In the genomic region with DNA sequence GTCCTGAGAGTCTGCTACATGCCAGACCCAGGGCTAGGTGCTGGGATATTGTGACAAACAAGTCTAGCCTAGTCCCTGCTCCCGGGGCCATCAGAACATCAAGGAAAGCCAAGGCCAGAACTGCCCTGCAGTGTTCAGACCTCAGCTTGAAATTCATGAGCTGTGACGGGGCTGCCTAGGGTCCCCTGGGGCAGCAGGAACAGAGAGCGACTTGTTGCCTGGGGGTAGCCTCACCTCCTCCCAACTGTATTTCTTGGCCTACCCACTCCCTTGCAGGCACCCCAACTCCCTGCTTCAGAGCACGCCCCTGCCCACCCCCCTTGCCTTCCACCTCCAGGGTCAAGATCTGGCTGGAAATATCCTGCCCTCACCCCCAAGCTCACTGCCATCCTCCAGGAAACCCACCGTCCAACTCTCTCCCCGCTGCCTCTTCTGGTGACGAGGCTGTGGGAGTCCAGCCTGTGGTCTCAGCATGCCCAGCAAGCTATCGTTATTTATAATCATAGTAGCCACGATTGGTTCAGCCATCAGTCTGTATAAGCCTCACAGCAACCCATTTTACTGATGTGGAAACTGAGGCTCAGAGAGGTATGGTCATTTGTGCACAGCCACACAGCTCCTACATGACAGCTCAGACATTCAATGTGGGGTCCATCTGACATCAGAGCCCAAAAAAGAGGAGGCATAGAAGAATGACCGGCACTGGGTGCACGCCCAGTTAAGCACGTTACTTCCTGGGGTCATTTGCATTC, we compare ENCODE assay signal across 18 cellular contexts. TPM values are rescaled to one million over a fixed set of nuclear protein-coding genes. Genes with fewer than 3 reads are reported as not detected.
DNase-seq lines count a peak whose midpoint lies in the region; ATAC-seq and TF ChIP-seq lines count a peak whose summit lies in the region.
"Had no signal": no experiment of that assay in that cellular context is flagged by ENCODE, and none has a peak within 500 bp of the region (broad histone marks: within the 10 kb centered on the region; RNA-seq: fewer than 3 reads in every experiment).

No MANE protein-coding gene starts in this region.

- CTCF ChIA-PET in IMR-90 (lab: Yijun Ruan, JAX) = no interaction called here

- H3K4me2 ChIP-seq in IMR-90 (ENCODE audit: low read depth, low read length) = no peak overlapping the region

- H3K9ac ChIP-seq in IMR-90 (ENCODE audit: low read depth, low read length) = no peak overlapping the region

- no peak overlapping the region for H3K27ac ChIP-seq in IMR-90 (ENCODE audit: insufficient read depth, low read length)
- peak overlapping the region in 41 of 59 donors; percentile 5 to 96 (median 65) for H3K27ac ChIP-seq in dorsolateral prefrontal cortex
- no peak overlapping the region for H3K27ac ChIP-seq in testis
- H3K27ac ChIP-seq: HL-60 had no signal

- H3K4ac ChIP-seq in IMR-90 (ENCODE audit: low read depth, low read length) = no peak overlapping the region; the same call in 1 of the 2 replicates

- H2BK5ac ChIP-seq in IMR-90 (ENCODE audit: low read depth, low read length, poor library complexity, severe bottlenecking) = no peak overlapping the region

- peak overlapping the region; percentile 38; the same call in 1 of the 2 replicates for H2AK5ac ChIP-seq in IMR-90 (ENCODE audit: low read depth, low read length)

- peak overlapping the region; percentile 43 for H2AK9ac ChIP-seq in IMR-90 (replicated peaks; ENCODE audit: low read depth, low read length, poor library complexity)

- H4K20me1 ChIP-seq in IMR-90 (ENCODE audit: insufficient read depth, low read length) = 0 out of 2 replicates have a peak, but pooled peaks cover 4% of the 10 kb centered on the region

- H3K9me3 ChIP-seq in IMR-90 (ENCODE audit: control insufficient read depth, insufficient read depth, low read length) (no peaks in the 10 kb centered on the region), testis (no peaks in the 10 kb centered on the region)

- H3K36me3 Mint-ChIP-seq in neural crest cell (ENCODE audit: low read depth) = no peaks in the 10 kb centered on the region
- H3K36me3 Mint-ChIP-seq in HFFc6 (ENCODE audit: low read depth) = peaks cover 9% of the 10 kb centered on the region; the same call in 1 of the 2 replicates
- no peaks in the 10 kb centered on the region for H3K36me3 Mint-ChIP-seq in stimulated activated effector memory CD8-positive, alpha-beta T cell treated with anti-CD3 and anti-CD28 coated beads, Interleukin-12 subunit alpha, Interleukin-12 subunit beta, amount 100 ng/mL, for 72 hours
- H3K36me3 Mint-ChIP-seq: CD8-positive, alpha-beta memory T cell had no signal

- BruUV-seq in IMR-90 (replicated peaks; lab: Mats Ljungman, UMichigan) = no TSS peak

- H2BK15ac ChIP-seq in IMR-90 (ENCODE audit: low read depth, low read length) = no peak overlapping the region

- H3K4me3 ChIP-seq in IMR-90 (ENCODE audit: insufficient read depth, low read depth, low read length) = no peak overlapping the region
- no peak overlapping the region for H3K4me3 ChIP-seq in dorsolateral prefrontal cortex
- H3K4me3 ChIP-seq in testis = no peak overlapping the region
- H3K4me3 ChIP-seq: GM12878 had no signal

- H2BK20ac ChIP-seq in IMR-90 (ENCODE audit: low read depth, low read length) = no peak overlapping the region

- peaks cover 13% of the 10 kb centered on the region for H3K9me1 ChIP-seq in IMR-90 (ENCODE audit: insufficient read depth, low read length)

- no peak for TF ChIP-seq RAD21 in IMR-90 (IDR thresholded peaks at IDR 0.05; ENCODE audit: low read length)

- no peak for TF ChIP-seq CTCF in IMR-90 (conservative IDR thresholded peaks at IDR 0.05; ENCODE audit: low read depth, low read length)
- no peak for TF ChIP-seq CTCF in dorsolateral prefrontal cortex (IDR thresholded peaks at IDR 0.05 in 54 of 56, conservative IDR thresholded peaks at IDR 0.05 in 2 of 56; ENCODE audit: low read depth in 1 of 56, partially characterized antibody in 56 of 56)
- TF ChIP-seq CTCF in neural crest cell (conservative IDR thresholded peaks at IDR 0.05) = no peak
- no peak for TF ChIP-seq CTCF in HFFc6 (IDR thresholded peaks at IDR 0.05)
- TF ChIP-seq CTCF in testis (IDR thresholded peaks at IDR 0.05) = no peak

- DNase-seq in IMR-90 (no peak), dorsolateral prefrontal cortex (no peak), neural crest cell (ENCODE audit: low read depth, low spot score) (no peak), HFFc6 (no peak), testis (no peak), NCI-H446 (lab: John Stamatoyannopoulos, UW) (no peak)
- DNase-seq in stimulated activated effector memory CD8-positive, alpha-beta T cell treated with anti-CD3 and anti-CD28 coated beads, Interleukin-12 subunit alpha, Interleukin-12 subunit beta, amount 100 ng/mL, for 72 hours (ENCODE audit: low spot score in 2 of 2) = no peak
- DNase-seq: CD8-positive, alpha-beta memory T cell; DND-41; GDM1; GOT3; NCI-H1417 treated with DMSO at 0.1 percent for 48 hours; NCI-H1930; NCI-H446 treated with DMSO at 0.1 percent for 48 hours; NK-92 treated with Interleukin-12 subunit alpha and Interleukin-12 subunit beta, amount 100 ng/mL, for 24 hours; SHP77 treated with DMSO at 0.1 percent for 48 hours had no signal

- no peak for ATAC-seq in IMR-90 (ENCODE audit: low read depth)
- no peak for ATAC-seq in stimulated activated effector memory CD8-positive, alpha-beta T cell treated with anti-CD3 and anti-CD28 coated beads, Interleukin-12 subunit alpha, Interleukin-12 subunit beta, amount 100 ng/mL, for 72 hours
- ATAC-seq: GM12878 had no signal

- H3K36me3 ChIP-seq in IMR-90 (ENCODE audit: control insufficient read depth, insufficient read depth, low read length) (no peaks in the 10 kb centered on the region; the same call in 1 of the 2 replicates), testis (ENCODE audit: low read depth, missing control alignments) (no peaks in the 10 kb centered on the region)

- TF ChIP-seq POLR2A in IMR-90 (IDR thresholded peaks at IDR 0.05; ENCODE audit: low read depth, low read length) = no peak
- TF ChIP-seq POLR2A in testis (IDR thresholded peaks at IDR 0.05) = no peak

- H2BK120ac ChIP-seq in IMR-90 (ENCODE audit: low read depth, low read length) = no peak overlapping the region

- H3K9me3 Mint-ChIP-seq in neural crest cell (no peaks in the 10 kb centered on the region), HFFc6 (no peaks in the 10 kb centered on the region)
- no peaks in the 10 kb centered on the region for H3K9me3 Mint-ChIP-seq in stimulated activated effector memory CD8-positive, alpha-beta T cell treated with anti-CD3 and anti-CD28 coated beads, Interleukin-12 subunit alpha, Interleukin-12 subunit beta, amount 100 ng/mL, for 72 hours
- H3K9me3 Mint-ChIP-seq: CD8-positive, alpha-beta memory T cell had no signal

- dilution Hi-C loops in IMR-90 (cut with HindIII; ENCODE audit: low sequenced_read_pairs, unreplicated experiment) = no loop called here

- H4K5ac ChIP-seq in IMR-90 (ENCODE audit: low read depth, low read length) = no peak overlapping the region

- H3K27ac Mint-ChIP-seq in neural crest cell (ENCODE audit: unreplicated experiment) = peak overlapping the region; percentile 71
- H3K27ac Mint-ChIP-seq in HFFc6 = no peak overlapping the region; the same call in 1 of the 2 replicates
- H3K27ac Mint-ChIP-seq in stimulated activated effector memory CD8-positive, alpha-beta T cell treated with anti-CD3 and anti-CD28 coated beads, Interleukin-12 subunit alpha, Interleukin-12 subunit beta, amount 100 ng/mL, for 72 hours = no peak overlapping the region
- H3K27ac Mint-ChIP-seq: CD8-positive, alpha-beta memory T cell had no signal

- no peak overlapping the region for H4K8ac ChIP-seq in IMR-90 (ENCODE audit: low read depth in 2 of 2, low read length in 2 of 2)

- no peak overlapping the region for H3K23ac ChIP-seq in IMR-90 (ENCODE audit: low read depth, low read length)

- H3K14ac ChIP-seq in IMR-90 (replicated peaks; ENCODE audit: low read depth, low read length) = no peak overlapping the region

- H3K4me1 ChIP-seq in IMR-90 (ENCODE audit: control insufficient read depth, insufficient read depth, low read length) (peaks cover 20% of the 10 kb centered on the region), testis (no peaks in the 10 kb centered on the region)

- no peaks in the 10 kb centered on the region for H3K27me3 Mint-ChIP-seq in neural crest cell (ENCODE audit: low read depth)
- peaks cover 2% of the 10 kb centered on the region; the same call in 1 of the 2 replicates for H3K27me3 Mint-ChIP-seq in HFFc6 (ENCODE audit: insufficient read depth)

- H3K27me3 ChIP-seq in IMR-90 (ENCODE audit: control insufficient read depth, insufficient read depth, low read length) (no peaks in the 10 kb centered on the region), dorsolateral prefrontal cortex (no peaks in the 10 kb centered on the region), testis (no peaks in the 10 kb centered on the region)

- H3K18ac ChIP-seq in IMR-90 (ENCODE audit: low read depth, low read length) = no peak overlapping the region

- H3K4me1 Mint-ChIP-seq in neural crest cell (peaks cover 28% of the 10 kb centered on the region), HFFc6 (ENCODE audit: low read depth) (peaks cover 45% of the 10 kb centered on the region)
- peaks cover 10% of the 10 kb centered on the region for H3K4me1 Mint-ChIP-seq in stimulated activated effector memory CD8-positive, alpha-beta T cell treated with anti-CD3 and anti-CD28 coated beads, Interleukin-12 subunit alpha, Interleukin-12 subunit beta, amount 100 ng/mL, for 72 hours

- H4K91ac ChIP-seq in IMR-90 (ENCODE audit: insufficient read depth, low read depth, low read length) = no peak overlapping the region

- POLR2A ChIA-PET in IMR-90 (lab: Charles Lee; ENCODE audit: unreplicated experiment) = no interaction called here

- H3K4me3 Mint-ChIP-seq in neural crest cell (no peak overlapping the region), HFFc6 (no peak overlapping the region)
- H3K4me3 Mint-ChIP-seq in stimulated activated effector memory CD8-positive, alpha-beta T cell treated with anti-CD3 and anti-CD28 coated beads, Interleukin-12 subunit alpha, Interleukin-12 subunit beta, amount 100 ng/mL, for 72 hours = no peak overlapping the region

- no peaks in the 10 kb centered on the region; a peak in 1 of 4 replicates for H3K79me1 ChIP-seq in IMR-90 (ENCODE audit: low read depth in 1 of 2, low read length in 2 of 2)

- intact Hi-C loops in IMR-90 (cut with micrococcal nuclease) (no loop called here), dorsolateral prefrontal cortex (cut with DNase I) (no loop called here), testis (cut with DNase I; ENCODE audit: low total_unique reads) (no loop called here)

- 95% methylated on average over 10 of the region's 12 CpGs; no CpG with 5 or more reads in 1 of the 2 experiments for WGBS in IMR-90 (ENCODE audit: extremely low coverage in 2 of 2, insufficient read length in 1 of 2), 2 experiments
- 88 to 90% methylated on average over 12 of the region's 12 CpGs for WGBS in testis, 2 donors

- H3K56ac ChIP-seq in IMR-90 (ENCODE audit: extremely low read depth, insufficient read depth, low read length) = no peak overlapping the region

- in situ Hi-C loops in IMR-90 (cut with MboI; ENCODE audit: low sequenced_read_pairs) = no loop called here

- no peak overlapping the region for H2AFZ ChIP-seq in IMR-90 (replicated peaks; ENCODE audit: low read length, poor library complexity)

RNA-seq across cellular contexts. Expression of a gene that starts 10.7 kb away (rescaled TPM):
- total RNA-seq in IMR-90 (2012; rRNA removed) (11.4 and 13.6 TPM in 2 replicates), dorsolateral prefrontal cortex (1,000 to 10,000 TPM in 1 of 120 experiments, 100 to 1,000 TPM in 119; 213 to 1,033 (median 740) TPM), neural crest cell (84.0 and 87.2 TPM in 2 replicates), testis (1 to 10 TPM; 8.0 to 9.8 TPM)
- polyA plus RNA-seq in IMR-90 (2012; rRNA removed) (17.7 and 19.3 TPM in 2 replicates), testis (ENCODE audit: insufficient read depth, low read depth, low replicate concordance) (10.7 TPM)
- 7.8 and 11.0 TPM in 2 replicates for polyA plus RNA-seq in IMR-90 (2012; cell fraction: cytosol; rRNA removed)
- polyA plus RNA-seq in IMR-90 (2012; cell fraction: nucleus; rRNA removed; ENCODE audit: low replicate concordance) = 110 and 165 TPM in 2 replicates
- 10 to 100 TPM; 17.4 to 38.2 (median 32.7) TPM for total RNA-seq in HFFc6 (2021; fragmentation: NEBNext Ultra II Directional; extraction: Animal tissue kit (Norgen Biotek cat#: 25700))

RNA-seq across cellular contexts. Expression of a gene that starts 22.6 kb away (rescaled TPM):
- total RNA-seq in IMR-90 (2012; rRNA removed) = 13.8 and 20.6 TPM in 2 replicates
- polyA plus RNA-seq in IMR-90 (2012; rRNA removed) = 51.9 and 54.4 TPM in 2 replicates
- 31.3 and 33.3 TPM in 2 replicates for polyA plus RNA-seq in IMR-90 (2012; cell fraction: cytosol; rRNA removed)
- 104 and 121 TPM in 2 replicates for polyA plus RNA-seq in IMR-90 (2012; cell fraction: nucleus; rRNA removed; ENCODE audit: low replicate concordance)
- total RNA-seq in dorsolateral prefrontal cortex = 100 to 1,000 TPM; 120 to 216 (median 165) TPM
- 201 and 226 TPM in 2 replicates for total RNA-seq in neural crest cell
- total RNA-seq in HFFc6 (2021; fragmentation: NEBNext Ultra II Directional; extraction: Animal tissue kit (Norgen Biotek cat#: 25700)) = 100 to 1,000 TPM; 119 to 168 (median 148) TPM
- total RNA-seq in testis = 100 to 1,000 TPM; 114 to 115 TPM
- polyA plus RNA-seq in testis (ENCODE audit: insufficient read depth, low read depth, low replicate concordance) = 159 TPM

RNA-seq across cellular contexts. Expression of a gene that starts 53.9 kb away (rescaled TPM):
- total RNA-seq in IMR-90 (2012; rRNA removed) = 25.1 and 27.5 TPM in 2 replicates
- 103 and 146 TPM in 2 replicates for polyA plus RNA-seq in IMR-90 (2012; rRNA removed)
- 190 and 213 TPM in 2 replicates for polyA plus RNA-seq in IMR-90 (2012; cell fraction: cytosol; rRNA removed)
- polyA plus RNA-seq in IMR-90 (2012; cell fraction: nucleus; rRNA removed; ENCODE audit: low replicate concordance) = 36.9 and 66.7 TPM in 2 replicates
- 100 to 1,000 TPM in 104 of 120 experiments, 10 to 100 TPM in 16; 56.9 to 208 (median 122) TPM for total RNA-seq in dorsolateral prefrontal cortex
- 80.6 and 82.5 TPM in 2 replicates for total RNA-seq in neural crest cell
- 10 to 100 TPM; 45.7 to 63.2 (median 50.5) TPM for total RNA-seq in HFFc6 (2021; fragmentation: NEBNext Ultra II Directional; extraction: Animal tissue kit (Norgen Biotek cat#: 25700))
- total RNA-seq in testis = 100 to 1,000 TPM; 219 to 225 TPM
- 56.9 TPM for polyA plus RNA-seq in testis (ENCODE audit: insufficient read depth, low read depth, low replicate concordance)

Comparison
In these comparisons a context has a peak if more than half of its experiments do, and no peak if none do; other contexts are left out.
1. H3K27ac ChIP-seq: peak in dorsolateral prefrontal cortex (41 of 59); none in IMR-90 (single experiment) and testis (0 of 2).